ENCODE assay signal across 26 cellular contexts in genomic region chr2:226829721-226830631, GRCh38.
"Had no signal": no experiment of that assay in that cellular context is flagged by ENCODE, and none has a peak within 500 bp of the region (broad histone marks: within the 10 kb centered on the region; RNA-seq: fewer than 3 reads in every experiment).

No MANE protein-coding gene starts in this region.

- H3K4me3 Mint-ChIP-seq: activated CD8-positive, alpha-beta T cell treated with anti-CD3 and anti-CD28 coated beads for 36 hours; activated naive CD8-positive, alpha-beta T cell treated with anti-CD3 and anti-CD28 coated beads for 36 hours; T-cell had no signal

- ATAC-seq: activated CD8-positive, alpha-beta T cell treated with anti-CD3 and anti-CD28 coated beads for 36 hours; T-cell had no signal

- DNase-seq: activated CD4-positive, alpha-beta T cell treated with anti-CD3 and anti-CD28 coated beads for 4 hours; activated CD8-positive, alpha-beta memory T cell treated with anti-CD3 and anti-CD28 coated beads, Interleukin-2, amount 50 U/mL, for 48 hours; activated CD8-positive, alpha-beta T cell treated with anti-CD3 and anti-CD28 coated beads for 36 hours; activated effector memory CD4-positive, alpha-beta T cell treated with anti-CD3 and anti-CD28 coated beads, Interleukin-2, amount 50 U/mL, for 16 hours; activated naive CD4-positive, alpha-beta T cell treated with Interleukin-2 at 50 U/mL for 16 hours; activated naive CD8-positive, alpha-beta T cell treated with anti-CD3 and anti-CD28 coated beads for 36 hours; activated T-cell treated with anti-CD3 and anti-CD28 coated beads, Interleukin-2, amount 50 U/mL, for 1 hour; brain microvascular endothelial cell; Karpas-422; MM.1S; NCI-H1417; NCI-H1930; NCI-H2171; NCI-H2227 treated with DMSO at 0.1 percent for 48 hours; NCI-H446 treated with DMSO at 0.1 percent for 48 hours; NCI-H524 treated with DMSO at 0.1 percent for 48 hours; NCI-H774; NK-92 treated with Interleukin-12 subunit alpha and Interleukin-12 subunit beta, amount 100 ng/mL, for 24 hours; Peyer's patch; Right ventricle myocardium superior; T-cell; T-helper 2 cell; T1000; WERI-Rb-1 had no signal

- H3K9me3 ChIP-seq: Peyer's patch had no signal

- H3K27me3 Mint-ChIP-seq: activated CD8-positive, alpha-beta T cell treated with anti-CD3 and anti-CD28 coated beads for 36 hours; activated naive CD8-positive, alpha-beta T cell treated with anti-CD3 and anti-CD28 coated beads for 36 hours; T-cell had no signal

- H3K27ac Mint-ChIP-seq: activated CD8-positive, alpha-beta T cell treated with anti-CD3 and anti-CD28 coated beads for 36 hours; activated naive CD8-positive, alpha-beta T cell treated with anti-CD3 and anti-CD28 coated beads for 36 hours; T-cell had no signal

- H3K27ac ChIP-seq: brain microvascular endothelial cell, cardiac muscle cell, Peyer's patch, RWPE1, WERI-Rb-1 had no signal

- H3K36me3 ChIP-seq: brain microvascular endothelial cell, cardiac muscle cell, Peyer's patch, WERI-Rb-1 had no signal

- H3K4me3 ChIP-seq: cardiac muscle cell, Peyer's patch had no signal

- H3K27me3 ChIP-seq: brain microvascular endothelial cell, cardiac muscle cell, Peyer's patch had no signal
